18 cellular contexts compared by ENCODE assay signal in genomic region chr9:124502711-124503702, GRCh38.
A peak's percentile ranks its signal among the peaks of the same experiment; 100 is the strongest.
DNase-seq lines count a peak whose midpoint lies in the region; ATAC-seq, FAIRE-seq and TF ChIP-seq lines count a peak whose summit lies in the region.
"Had no signal": no experiment of that assay in that cellular context is flagged by ENCODE, and none has a peak within 500 bp of the region (broad histone marks: within the 10 kb centered on the region; RNA-seq: fewer than 3 reads in every experiment).

No MANE protein-coding gene starts in this region.

- H3K27me3 ChIP-seq in HUES48 (ENCODE audit: control insufficient read depth, insufficient read depth, low read length): peaks cover 64% of the 10 kb centered on the region

- peak overlapping the region; percentile 69 to 70 for H3K4me3 Mint-ChIP-seq in effector memory CD8-positive, alpha-beta T cell
- peak overlapping the region; percentile 54 for H3K4me3 Mint-ChIP-seq in nephron progenitor cell

- no peak overlapping the region for H3K9ac ChIP-seq in HUES48 (ENCODE audit: low read depth, low read length)
- H3K9ac ChIP-seq: BLaER1 had no signal

- DNase-seq in D341Med (ENCODE audit: low spot score): peak; percentile 67
- DNase-seq in effector memory CD8-positive, alpha-beta T cell: no peak
- DNase-seq in nephron progenitor cell: no peak
- DNase-seq in NCI-H2029 (lab: John Stamatoyannopoulos, UW): no peak
- no peak for DNase-seq in D721Med (ENCODE audit: insufficient read length, low spot score)
- DNase-seq: activated CD4-positive, CD25-positive, alpha-beta regulatory T cell treated with anti-CD3 and anti-CD28 coated beads, Interleukin-2, amount 50 U/mL, for 72 hours; activated naive CD4-positive, alpha-beta T cell; cortex of kidney; MV-4-11; SHP77; trophoblast cell had no signal

- peaks cover 55 to 78% of the 10 kb centered on the region in 2 donors for H3K27me3 Mint-ChIP-seq in effector memory CD8-positive, alpha-beta T cell
- H3K27me3 Mint-ChIP-seq in nephron progenitor cell (ENCODE audit: low read depth, poor library complexity): peaks cover 82% of the 10 kb centered on the region

- H3K36me3 ChIP-seq in HUES48 (ENCODE audit: control insufficient read depth, insufficient read depth, low read length): no peaks in the 10 kb centered on the region
- H3K36me3 ChIP-seq: BLaER1 had no signal

- H3K27ac ChIP-seq in HUES48 (ENCODE audit: low read depth, low read length): no peak overlapping the region
- H3K27ac ChIP-seq: BLaER1 had no signal

- no peaks in the 10 kb centered on the region for H3K36me3 Mint-ChIP-seq in effector memory CD8-positive, alpha-beta T cell (ENCODE audit: insufficient read depth)
- H3K36me3 Mint-ChIP-seq in nephron progenitor cell (ENCODE audit: low read depth): no peaks in the 10 kb centered on the region

- TF ChIP-seq CTCF in nephron progenitor cell (IDR thresholded peaks at IDR 0.05): no peak
- TF ChIP-seq CTCF in D721Med (IDR thresholded peaks at IDR 0.05; ENCODE audit: insufficient read depth, missing control alignments): no peak

- peak overlapping the region; percentile 47; the same call in 1 of the 2 replicates for H3K4me3 ChIP-seq in HUES48 (ENCODE audit: low read depth, low read length)
- H3K4me3 ChIP-seq: mucosa of descending colon had no signal

- no peak for FAIRE-seq in D721Med (lab: Jason Lieb, UNC)
- FAIRE-seq: GM19239, keratinocyte had no signal

- no peak overlapping the region for H3K27ac Mint-ChIP-seq in effector memory CD8-positive, alpha-beta T cell
- no peak overlapping the region for H3K27ac Mint-ChIP-seq in nephron progenitor cell

- ATAC-seq in effector memory CD8-positive, alpha-beta T cell (replicated peaks): no peak
- ATAC-seq in HG02610 (IDR thresholded peaks at IDR 0.05; ENCODE audit: unreplicated experiment) (no peak), HG03280 (IDR thresholded peaks at IDR 0.05; ENCODE audit: unreplicated experiment) (no peak)
- ATAC-seq: mucosa of descending colon had no signal

- H3K9me3 Mint-ChIP-seq in effector memory CD8-positive, alpha-beta T cell: no peaks in the 10 kb centered on the region
- no peaks in the 10 kb centered on the region for H3K9me3 Mint-ChIP-seq in nephron progenitor cell

- H3K9me3 ChIP-seq in HUES48 (ENCODE audit: control insufficient read depth, insufficient read depth, low read length): no peaks in the 10 kb centered on the region
- H3K9me3 ChIP-seq: BLaER1, mucosa of descending colon had no signal

- H3K4me1 Mint-ChIP-seq in effector memory CD8-positive, alpha-beta T cell (ENCODE audit: low read depth in 2 of 2): peaks cover 7 to 11% of the 10 kb centered on the region in 2 donors
- H3K4me1 Mint-ChIP-seq in nephron progenitor cell: peaks cover 21% of the 10 kb centered on the region

- H3K4me1 ChIP-seq in HUES48 (ENCODE audit: control insufficient read depth, insufficient read depth, low read length): peaks cover 5% of the 10 kb centered on the region; the same call in 1 of the 2 replicates
